14 cellular contexts compared by ENCODE assay signal in the genomic region with DNA sequence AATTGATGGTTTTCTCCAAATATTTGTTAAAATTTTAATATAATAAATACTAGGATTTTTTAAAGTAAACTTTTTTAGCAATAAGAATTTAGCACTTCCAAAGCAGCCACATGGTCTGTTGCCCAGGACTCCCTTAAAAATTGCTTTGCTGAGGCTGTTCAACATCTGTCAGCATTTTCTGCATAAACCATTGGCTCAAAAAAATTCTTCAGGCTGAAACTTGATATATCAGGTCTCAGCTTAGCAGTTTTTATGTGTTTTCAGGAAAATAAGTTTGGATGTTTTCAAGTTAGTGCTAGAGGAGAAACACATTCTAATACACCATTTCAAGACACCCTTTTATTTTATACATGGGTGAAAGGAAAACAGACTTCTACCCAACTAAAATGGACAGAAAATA.
A peak's percentile ranks its signal among the peaks of the same experiment; 100 is the strongest.
DNase-seq lines count a peak whose midpoint lies in the region; ATAC-seq, FAIRE-seq and TF ChIP-seq lines count a peak whose summit lies in the region.
"Had no signal": no experiment of that assay in that cellular context is flagged by ENCODE, and none has a peak within 500 bp of the region (broad histone marks: within the 10 kb centered on the region; RNA-seq: fewer than 3 reads in every experiment).

No MANE protein-coding gene starts in this region.

- no peak for FAIRE-seq in GM12891 (lab: Jason Lieb, UNC)

- H3K9me3 Mint-ChIP-seq in WTC11: peaks cover 21% of the 10 kb centered on the region

- intact Hi-C loops in sciatic nerve (cut with DNase I): no loop called here

- TF ChIP-seq POLR2A in GM12891 (IDR thresholded peaks at IDR 0.05; ENCODE audit: low read depth, low read length): no peak

- CTCF ChIA-PET in WTC11 (lab: Charles Lee): interaction anchor here (0.5 kb wide), 1 partner anchor 497 kb away, joined by 3 read pairs; no protein-coding TSS in a partner anchor

- H3K4me3 Mint-ChIP-seq in WTC11: no peak overlapping the region
- H3K4me3 Mint-ChIP-seq: CD8-positive, alpha-beta T cell; central memory CD8-positive, alpha-beta T cell had no signal

- DNase-seq in GM03348 (ENCODE audit: low spot score): peak; percentile 17
- DNase-seq in RPMI8226: peak; percentile 22
- DNase-seq in epidermal melanocyte (ENCODE audit: insufficient read length, low spot score): peak; percentile 27
- DNase-seq in sciatic nerve (ENCODE audit: low spot score): no peak
- DNase-seq in WTC11 (ENCODE audit: low spot score): no peak
- no peak for DNase-seq in GM12891 (ENCODE audit: insufficient read length, low spot score)
- DNase-seq: activated naive CD4-positive, alpha-beta T cell; CD8-positive, alpha-beta T cell; esophagus squamous epithelium; OCI-M1; retina; T1000 had no signal

- peaks cover 17% of the 10 kb centered on the region for H3K36me3 Mint-ChIP-seq in WTC11
- H3K36me3 Mint-ChIP-seq: CD8-positive, alpha-beta T cell had no signal

- POLR2A ChIA-PET in WTC11 (lab: Charles Lee): no interaction called here

- H3K27me3 Mint-ChIP-seq in WTC11 (ENCODE audit: low read depth): no peaks in the 10 kb centered on the region
- H3K27me3 Mint-ChIP-seq: central memory CD8-positive, alpha-beta T cell had no signal

- H3K27ac Mint-ChIP-seq in WTC11: no peak overlapping the region
- H3K27ac Mint-ChIP-seq: CD8-positive, alpha-beta T cell had no signal

- TF ChIP-seq CTCF in WTC11 (IDR thresholded peaks at IDR 0.05): no peak

- peak; percentile 69 for ATAC-seq in sciatic nerve
- ATAC-seq in HG02798 (IDR thresholded peaks at IDR 0.05; ENCODE audit: poor library complexity, unreplicated experiment): no peak
- no peak for ATAC-seq in WTC11
- ATAC-seq: CD8-positive, alpha-beta T cell had no signal

- H3K4me1 Mint-ChIP-seq in WTC11: peaks cover 10% of the 10 kb centered on the region

TF ChIP-seq in WTC11, 78 proteins besides CTCF, POLR2A, EP300 and RAD21:
- TF ChIP-seq, protein P1, sequence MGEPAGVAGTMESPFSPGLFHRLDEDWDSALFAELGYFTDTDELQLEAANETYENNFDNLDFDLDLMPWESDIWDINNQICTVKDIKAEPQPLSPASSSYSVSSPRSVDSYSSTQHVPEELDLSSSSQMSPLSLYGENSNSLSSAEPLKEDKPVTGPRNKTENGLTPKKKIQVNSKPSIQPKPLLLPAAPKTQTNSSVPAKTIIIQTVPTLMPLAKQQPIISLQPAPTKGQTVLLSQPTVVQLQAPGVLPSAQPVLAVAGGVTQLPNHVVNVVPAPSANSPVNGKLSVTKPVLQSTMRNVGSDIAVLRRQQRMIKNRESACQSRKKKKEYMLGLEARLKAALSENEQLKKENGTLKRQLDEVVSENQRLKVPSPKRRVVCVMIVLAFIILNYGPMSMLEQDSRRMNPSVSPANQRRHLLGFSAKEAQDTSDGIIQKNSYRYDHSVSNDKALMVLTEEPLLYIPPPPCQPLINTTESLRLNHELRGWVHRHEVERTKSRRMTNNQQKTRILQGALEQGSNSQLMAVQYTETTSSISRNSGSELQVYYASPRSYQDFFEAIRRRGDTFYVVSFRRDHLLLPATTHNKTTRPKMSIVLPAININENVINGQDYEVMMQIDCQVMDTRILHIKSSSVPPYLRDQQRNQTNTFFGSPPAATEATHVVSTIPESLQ (CRISPR knock-in tag; IDR thresholded peaks at IDR 0.05): no peak
- TF ChIP-seq ZNF671 (CRISPR knock-in tag; IDR thresholded peaks at IDR 0.05) (no peak), ZNF423 (CRISPR knock-in tag; IDR thresholded peaks at IDR 0.05) (no peak), ZNF121 (CRISPR knock-in tag; IDR thresholded peaks at IDR 0.05) (no peak), NR2C2 (CRISPR knock-in tag; IDR thresholded peaks at IDR 0.05) (no peak), MXD4 (CRISPR knock-in tag; IDR thresholded peaks at IDR 0.05; ENCODE audit: borderline replicate concordance) (no peak), RELA (CRISPR knock-in tag; IDR thresholded peaks at IDR 0.05; ENCODE audit: borderline replicate concordance) (no peak), FOXK1 (CRISPR knock-in tag; IDR thresholded peaks at IDR 0.05) (no peak)
- TF ChIP-seq, protein P2, sequence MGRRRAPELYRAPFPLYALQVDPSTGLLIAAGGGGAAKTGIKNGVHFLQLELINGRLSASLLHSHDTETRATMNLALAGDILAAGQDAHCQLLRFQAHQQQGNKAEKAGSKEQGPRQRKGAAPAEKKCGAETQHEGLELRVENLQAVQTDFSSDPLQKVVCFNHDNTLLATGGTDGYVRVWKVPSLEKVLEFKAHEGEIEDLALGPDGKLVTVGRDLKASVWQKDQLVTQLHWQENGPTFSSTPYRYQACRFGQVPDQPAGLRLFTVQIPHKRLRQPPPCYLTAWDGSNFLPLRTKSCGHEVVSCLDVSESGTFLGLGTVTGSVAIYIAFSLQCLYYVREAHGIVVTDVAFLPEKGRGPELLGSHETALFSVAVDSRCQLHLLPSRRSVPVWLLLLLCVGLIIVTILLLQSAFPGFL (CRISPR knock-in tag; IDR thresholded peaks at IDR 0.05; ENCODE audit: borderline replicate concordance): no peak

TF ChIP-seq in GM12891, 5 proteins besides CTCF, POLR2A, EP300 and RAD21:
- TF ChIP-seq SPI1 (IDR thresholded peaks at IDR 0.05; ENCODE audit: low read depth, low read length): no peak
- no peak for TF ChIP-seq POU2F2 (IDR thresholded peaks at IDR 0.05; ENCODE audit: low read depth, low read length)
- TF ChIP-seq POLR2AphosphoS5 (IDR thresholded peaks at IDR 0.05; ENCODE audit: low read depth, low read length): no peak
- TF ChIP-seq TAF1 (IDR thresholded peaks at IDR 0.05; ENCODE audit: low read depth, low read length): no peak
- no peak for TF ChIP-seq PAX5 (IDR thresholded peaks at IDR 0.05; ENCODE audit: insufficient read depth, low read length, severe bottlenecking)
TF ChIP-seq in GM12891: peak in this region for 0.

Comparison
In these comparisons a context has a peak if more than half of its experiments do, and no peak if none do; other contexts are left out.
1. DNase-seq: peak in GM03348 (single experiment), RPMI8226 (single experiment) and epidermal melanocyte (single experiment); none in sciatic nerve (single experiment), WTC11 (single experiment) and GM12891 (single experiment).